ENCODE assay signal across 18 cellular contexts in the genomic region with DNA sequence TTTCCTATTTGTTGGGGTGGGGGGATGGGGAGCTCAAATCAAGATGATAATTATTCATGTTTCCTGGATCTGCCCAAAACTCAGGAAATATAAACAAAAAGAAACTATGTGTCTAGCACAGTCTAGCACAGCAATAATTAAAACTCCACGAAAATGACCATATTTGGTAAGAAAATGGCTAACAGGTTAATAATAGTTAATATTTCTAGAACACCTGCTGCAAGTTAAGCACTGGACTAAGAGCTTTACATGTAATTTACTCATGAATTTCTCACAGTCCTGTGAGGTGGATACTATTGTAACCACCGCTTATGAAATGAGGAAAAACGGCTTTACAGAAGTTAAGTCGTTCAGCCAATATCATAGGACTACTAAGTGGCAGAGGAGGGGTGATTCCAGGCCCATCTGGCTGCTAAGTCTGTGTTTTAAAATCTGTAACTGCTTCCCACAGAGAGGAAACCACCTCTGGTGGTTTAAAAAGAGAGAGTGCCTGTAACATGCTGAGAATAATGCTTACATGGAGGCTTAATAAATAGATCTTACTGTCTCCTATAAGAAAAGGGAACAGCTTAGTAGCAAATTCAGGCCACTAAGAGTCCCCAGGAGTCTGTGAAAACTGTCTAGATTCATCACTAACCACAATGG. TPM values are rescaled to one million over a fixed set of nuclear protein-coding genes. Genes with fewer than 3 reads are reported as not detected.
DNase-seq lines count a peak whose midpoint lies in the region; ATAC-seq and TF ChIP-seq lines count a peak whose summit lies in the region.
"Had no signal": no experiment of that assay in that cellular context is flagged by ENCODE, and none has a peak within 500 bp of the region (broad histone marks: within the 10 kb centered on the region; RNA-seq: fewer than 3 reads in every experiment).

No MANE protein-coding gene starts in this region.

- ATAC-seq in HG02642 (IDR thresholded peaks at IDR 0.05; ENCODE audit: poor library complexity, unreplicated experiment): peak; percentile 58
- ATAC-seq: activated T-helper 17 cell treated with anti-CD3 and anti-CD28 coated beads, Interleukin-2, amount 50 U/mL, for 72 hours; esophagus mucosa; Panc1 had no signal

- H3K18ac ChIP-seq in mesenchymal stem cell (ENCODE audit: low read depth in 1 of 2, low read length in 2 of 2): no peak overlapping the region

- H2AK5ac ChIP-seq in mesenchymal stem cell (ENCODE audit: low read length, severe bottlenecking): no peak overlapping the region

- H2BK15ac ChIP-seq in mesenchymal stem cell (ENCODE audit: low read depth, poor library complexity, severe bottlenecking): no peak overlapping the region

- H3K27me3 ChIP-seq in mesenchymal stem cell (ENCODE audit: control insufficient read depth in 1 of 2, insufficient read depth in 1 of 2, low read length in 2 of 2): no peaks in the 10 kb centered on the region
- H3K27me3 ChIP-seq in tibial artery: no peaks in the 10 kb centered on the region
- H3K27me3 ChIP-seq: dorsolateral prefrontal cortex, testis had no signal

- DNase-seq in GM19238 (ENCODE audit: insufficient read length, low spot score) (peak; percentile 12), KG1 (lab: John Stamatoyannopoulos, UW) (peak; percentile 27), mesenchymal stem cell (no peak), NOMO-1 treated with dmso at 0.1 percent for 144 hours (lab: John Stamatoyannopoulos, UW; ENCODE audit: unreplicated experiment) (no peak), SK-N-DZ (ENCODE audit: low spot score) (no peak), tibial artery (no peak)
- DNase-seq: activated CD4-positive, alpha-beta T cell treated with anti-CD3 and anti-CD28 coated beads for 1 hour; COR-L47; dorsolateral prefrontal cortex; NCI-H2081 treated with DMSO at 0.1 percent for 48 hours; NCI-H774; retina; stimulated activated CD4-positive, alpha-beta T cell treated with anti-CD3 and anti-CD28 coated beads, Interleukin-12 subunit alpha, Interleukin-12 subunit beta, amount 100 ng/mL, for 4 hours; testis had no signal

- no peak overlapping the region for H2AFZ ChIP-seq in mesenchymal stem cell (ENCODE audit: low read depth, low read length)

- no peak overlapping the region for H4K91ac ChIP-seq in mesenchymal stem cell (ENCODE audit: low read length)

- H2BK120ac ChIP-seq in mesenchymal stem cell (ENCODE audit: low read depth, low read length): no peak overlapping the region

- no peak overlapping the region for H3K4me3 ChIP-seq in mesenchymal stem cell (ENCODE audit: insufficient read depth in 1 of 2, low read depth in 1 of 2, low read length in 2 of 2)
- no peak overlapping the region for H3K4me3 ChIP-seq in tibial artery
- H3K4me3 ChIP-seq: dorsolateral prefrontal cortex, testis had no signal

- H3K27ac ChIP-seq in mesenchymal stem cell (ENCODE audit: low read length, poor library complexity, severe bottlenecking): peak overlapping the region; percentile 53
- no peak overlapping the region for H3K27ac ChIP-seq in tibial artery
- H3K27ac ChIP-seq: dorsolateral prefrontal cortex, testis had no signal

- WGBS in mesenchymal stem cell: 96% methylated on average over 3 of the region's 4 CpGs

- H3K79me1 ChIP-seq in mesenchymal stem cell (replicated peaks; ENCODE audit: low read length, poor library complexity, severe bottlenecking): no peaks in the 10 kb centered on the region

- TF ChIP-seq CTCF in tibial artery (IDR thresholded peaks at IDR 0.05): no peak

- peaks cover 2% of the 10 kb centered on the region for H3K4me1 ChIP-seq in mesenchymal stem cell (ENCODE audit: control insufficient read depth, insufficient read depth, low read depth, low read length)
- H3K4me1 ChIP-seq in tibial artery: peaks cover 0 to 6% (median 1%) of the 10 kb centered on the region in 4 donors
- H3K4me1 ChIP-seq: testis had no signal

- H3K9me3 ChIP-seq in mesenchymal stem cell (ENCODE audit: control insufficient read depth, low read length) (no peaks in the 10 kb centered on the region), tibial artery (no peaks in the 10 kb centered on the region)
- H3K9me3 ChIP-seq: testis had no signal

- H3K4ac ChIP-seq in mesenchymal stem cell (ENCODE audit: low read depth in 1 of 2, low read length in 2 of 2): no peak overlapping the region

- no peak overlapping the region for H3K23ac ChIP-seq in mesenchymal stem cell (ENCODE audit: low read length in 2 of 2)

- no peak overlapping the region for H3K9ac ChIP-seq in mesenchymal stem cell (ENCODE audit: low read length)

- H3K36me3 ChIP-seq in mesenchymal stem cell (ENCODE audit: control insufficient read depth in 1 of 2, insufficient read depth in 2 of 2, low read depth in 1 of 2, low read length in 2 of 2) (no peaks in the 10 kb centered on the region), tibial artery (no peaks in the 10 kb centered on the region)

- no peak overlapping the region for H3K4me2 ChIP-seq in mesenchymal stem cell (ENCODE audit: low read length, poor library complexity, severe bottlenecking)

- no peak overlapping the region for H3K14ac ChIP-seq in mesenchymal stem cell (ENCODE audit: low read length in 2 of 2)

- H4K8ac ChIP-seq in mesenchymal stem cell (ENCODE audit: low read length): no peak overlapping the region

- intact Hi-C loops in tibial artery (cut with DNase I; ENCODE audit: low total_unique reads): no loop called here

- H2BK12ac ChIP-seq in mesenchymal stem cell (ENCODE audit: low read length in 2 of 2): no peak overlapping the region

- H2BK5ac ChIP-seq in mesenchymal stem cell (ENCODE audit: low read depth, low read length, poor library complexity, severe bottlenecking): no peak overlapping the region

RNA-seq across cellular contexts. Expression of a gene that starts 11.0 kb away (rescaled TPM):
- 20.5 TPM for polyA plus RNA-seq in mesenchymal stem cell (2013, experiment 1 of 2)
- polyA plus RNA-seq in mesenchymal stem cell (2013, experiment 2 of 2): 19.9 TPM
- polyA plus RNA-seq in SK-N-DZ (2014; cell fraction: cytosol; rRNA removed): 29.1 and 29.3 TPM in 2 replicates
- 22.3 and 29.8 TPM in 2 replicates for polyA plus RNA-seq in SK-N-DZ (2014; cell fraction: nucleus; rRNA removed)

Comparison
In these comparisons a context has a peak if more than half of its experiments do, and no peak if none do; other contexts are left out.
1. DNase-seq: peak in GM19238 (single experiment) and KG1 (single experiment); none in mesenchymal stem cell (single experiment), NOMO-1 treated with dmso at 0.1 percent for 144 hours (single experiment), SK-N-DZ (single experiment) and tibial artery (0 of 2).